In the genomic region with DNA sequence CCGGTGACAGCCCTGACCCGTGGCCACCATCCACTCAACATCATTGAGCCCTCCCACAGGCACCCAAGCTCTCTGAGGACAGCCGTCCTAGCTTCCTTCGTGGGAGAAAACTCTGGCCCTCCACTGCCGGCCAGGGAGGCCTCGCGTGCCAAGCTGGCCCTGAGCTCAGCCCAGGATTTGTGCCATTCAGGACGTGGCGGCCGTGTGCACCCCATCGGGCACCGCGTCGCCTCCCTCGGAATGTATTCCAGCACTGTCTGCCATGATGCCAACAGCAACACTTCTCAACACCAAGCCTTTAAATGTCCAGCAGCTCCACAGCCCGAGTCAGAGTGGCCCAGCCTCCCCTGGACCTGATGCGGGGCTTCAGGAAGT, we compare ENCODE assay signal across 13 cellular contexts. TPM values are rescaled to one million over a fixed set of nuclear protein-coding genes. Genes with fewer than 3 reads are reported as not detected.
DNase-seq lines count a peak whose midpoint lies in the region; ATAC-seq and TF ChIP-seq lines count a peak whose summit lies in the region.
"Had no signal": no experiment of that assay in that cellular context is flagged by ENCODE, and none has a peak within 500 bp of the region (broad histone marks: within the 10 kb centered on the region; RNA-seq: fewer than 3 reads in every experiment).

No MANE protein-coding gene starts in this region.

- peaks cover 6% of the 10 kb centered on the region for H3K27me3 Mint-ChIP-seq in activated CD4-positive, alpha-beta memory T cell treated with anti-CD3 and anti-CD28 coated beads, Interleukin-2, amount 10 ng/mL, durations not matched to agents 7 days and 5 days

- H2AFZ ChIP-seq in SK-N-SH (ENCODE audit: low read depth): no peak overlapping the region

- TF ChIP-seq EP300 in SK-N-SH (IDR thresholded peaks at IDR 0.05; ENCODE audit: borderline replicate concordance in 1 of 2, low read depth in 1 of 2, low read length in 1 of 2): no peak
- TF ChIP-seq EP300 in ovary (IDR thresholded peaks at IDR 0.05): no peak

- no peaks in the 10 kb centered on the region for H3K9me2 ChIP-seq in SK-N-SH

- intact Hi-C loops in ovary (cut with DNase I): no loop called here

- H3K4me2 ChIP-seq in SK-N-SH: peak overlapping the region; percentile 77

- peak overlapping the region in 1 of 2 experiments; percentile 91; a peak in 2 of 4 replicates for H3K27ac ChIP-seq in SK-N-SH (ENCODE audit: low read depth in 2 of 2, low read length in 1 of 2)
- H3K27ac ChIP-seq in ovary: peak overlapping the region; percentile 43 to 76
- H3K27ac ChIP-seq in urinary bladder (ENCODE audit: low read depth): peak overlapping the region; percentile 11
- H3K27ac ChIP-seq: 22Rv1 had no signal

- H3K4me1 ChIP-seq in SK-N-SH (ENCODE audit: control insufficient read depth in 1 of 2, insufficient read depth in 2 of 2, low read depth in 1 of 2, low read length in 1 of 2): peaks cover 12 to 14% of the 10 kb centered on the region in 2 experiments; a peak in 3 of 4 replicates
- peaks cover 39% of the 10 kb centered on the region for H3K4me1 ChIP-seq in ovary (ENCODE audit: insufficient read depth)
- H3K4me1 ChIP-seq in urinary bladder (ENCODE audit: insufficient read depth): no peaks in the 10 kb centered on the region

- H3K27me3 ChIP-seq in SK-N-SH (ENCODE audit: insufficient read depth) (no peaks in the 10 kb centered on the region), ovary (no peaks in the 10 kb centered on the region)

- no peaks in the 10 kb centered on the region for H3K4me1 Mint-ChIP-seq in activated CD4-positive, alpha-beta memory T cell treated with anti-CD3 and anti-CD28 coated beads, Interleukin-2, amount 10 ng/mL, durations not matched to agents 7 days and 5 days

- H3K9me3 Mint-ChIP-seq in activated CD4-positive, alpha-beta memory T cell treated with anti-CD3 and anti-CD28 coated beads, Interleukin-2, amount 10 ng/mL, durations not matched to agents 7 days and 5 days: no peaks in the 10 kb centered on the region

- no peaks in the 10 kb centered on the region for H4K20me1 ChIP-seq in SK-N-SH (ENCODE audit: insufficient read depth)

- no peaks in the 10 kb centered on the region for H3K36me3 Mint-ChIP-seq in activated CD4-positive, alpha-beta memory T cell treated with anti-CD3 and anti-CD28 coated beads, Interleukin-2, amount 10 ng/mL, durations not matched to agents 7 days and 5 days (ENCODE audit: low read depth)

- H3F3A ChIP-seq in SK-N-SH (replicated peaks; ENCODE audit: insufficient read depth): peaks cover 9% of the 10 kb centered on the region

- ATAC-seq in SK-N-SH treated with all-trans-retinoic acid at 6 μM for 48 hours (no peak), GM18861 (IDR thresholded peaks at IDR 0.05; ENCODE audit: unreplicated experiment) (no peak)

- no peak overlapping the region for H3K4me3 Mint-ChIP-seq in activated CD4-positive, alpha-beta memory T cell treated with anti-CD3 and anti-CD28 coated beads, Interleukin-2, amount 10 ng/mL, durations not matched to agents 7 days and 5 days

- TF ChIP-seq CTCF in SK-N-SH (IDR thresholded peaks at IDR 0.05) (no peak), fibroblast of the aortic adventitia (IDR thresholded peaks at IDR 0.05; ENCODE audit: insufficient read depth, low read length) (no peak), ovary (IDR thresholded peaks at IDR 0.05) (no peak)

- 90% methylated on average over 17 of the region's 17 CpGs for WGBS in SK-N-SH (ENCODE audit: low lambda C conversion rate)
- 60 to 73% (median 71%) methylated on average over 17 of the region's 17 CpGs for WGBS in ovary, 3 donors
- WGBS in urinary bladder: 77% methylated on average over 17 of the region's 17 CpGs

- no peak for TF ChIP-seq RAD21 in SK-N-SH (IDR thresholded peaks at IDR 0.05; ENCODE audit: low read length)

- no peak overlapping the region for H3K4me3 ChIP-seq in SK-N-SH (ENCODE audit: low read depth in 2 of 2, low read length in 1 of 2)
- H3K4me3 ChIP-seq in fibroblast of the aortic adventitia (ENCODE audit: low read depth, low read length): peak overlapping the region; percentile 38
- H3K4me3 ChIP-seq in ovary: peak overlapping the region; percentile 5
- no peak overlapping the region for H3K4me3 ChIP-seq in urinary bladder (ENCODE audit: low read depth, low read length)

- H3K9me3 ChIP-seq in SK-N-SH (no peaks in the 10 kb centered on the region), ovary (no peaks in the 10 kb centered on the region)

- CTCF ChIA-PET in SK-N-SH (lab: Yijun Ruan, JAX): no interaction called here
- CTCF ChIA-PET in HEK293T (lab: Yijun Ruan, JAX): no interaction called here
- CTCF ChIA-PET in activated CD4-positive, alpha-beta memory T cell treated with anti-CD3 and anti-CD28 coated beads, Interleukin-2, amount 10 ng/mL, durations not matched to agents 7 days and 5 days (lab: Charles Lee): no interaction called here

- peak overlapping the region; percentile 64 for H3K9ac ChIP-seq in SK-N-SH

- H3K79me2 ChIP-seq in SK-N-SH (ENCODE audit: insufficient read depth): peaks cover 17% of the 10 kb centered on the region; the same call in 1 of the 2 replicates

- TF ChIP-seq POLR2A in ovary (IDR thresholded peaks at IDR 0.05): no peak

- no peak overlapping the region for H3K27ac Mint-ChIP-seq in activated CD4-positive, alpha-beta memory T cell treated with anti-CD3 and anti-CD28 coated beads, Interleukin-2, amount 10 ng/mL, durations not matched to agents 7 days and 5 days

- no peak for DNase-seq in SK-N-SH
- no peak for DNase-seq in fibroblast of the aortic adventitia (ENCODE audit: low read depth)
- DNase-seq in ovary: no peak
- DNase-seq in HEK293T (ENCODE audit: extremely low spot score): no peak
- DNase-seq in activated CD4-positive, alpha-beta memory T cell treated with anti-CD3 and anti-CD28 coated beads, Interleukin-2, amount 10 ng/mL, durations not matched to agents 7 days and 5 days: no peak
- DNase-seq: activated CD4-positive, alpha-beta T cell treated with anti-CD3 and anti-CD28 coated beads for 48 hours; activated gamma-delta T cell; DMS53; NCI-H69 had no signal

- POLR2A ChIA-PET in SK-N-SH (lab: Yijun Ruan, JAX): no interaction called here
- POLR2A ChIA-PET in HEK293T (lab: Yijun Ruan, JAX): no interaction called here
- POLR2A ChIA-PET in activated CD4-positive, alpha-beta memory T cell treated with anti-CD3 and anti-CD28 coated beads, Interleukin-2, amount 10 ng/mL, durations not matched to agents 7 days and 5 days (lab: Charles Lee): no interaction called here

- H3K36me3 ChIP-seq in SK-N-SH (replicated peaks in 1 of 2; ENCODE audit: control insufficient read depth in 1 of 2, insufficient read depth in 2 of 2, low read length in 1 of 2): no peaks in the 10 kb centered on the region
- no peaks in the 10 kb centered on the region for H3K36me3 ChIP-seq in ovary
- no peaks in the 10 kb centered on the region for H3K36me3 ChIP-seq in urinary bladder (ENCODE audit: insufficient read depth)

TF ChIP-seq in SK-N-SH, 30 proteins besides CTCF, POLR2A, EP300 and RAD21 (continues in another document):
- TF ChIP-seq CHD2 (IDR thresholded peaks at IDR 0.05; ENCODE audit: low read length, partially characterized antibody) (no peak), EZH2phosphoT487 (IDR thresholded peaks at IDR 0.05; ENCODE audit: borderline replicate concordance, low read depth) (no peak)
- TF ChIP-seq, protein P1, sequence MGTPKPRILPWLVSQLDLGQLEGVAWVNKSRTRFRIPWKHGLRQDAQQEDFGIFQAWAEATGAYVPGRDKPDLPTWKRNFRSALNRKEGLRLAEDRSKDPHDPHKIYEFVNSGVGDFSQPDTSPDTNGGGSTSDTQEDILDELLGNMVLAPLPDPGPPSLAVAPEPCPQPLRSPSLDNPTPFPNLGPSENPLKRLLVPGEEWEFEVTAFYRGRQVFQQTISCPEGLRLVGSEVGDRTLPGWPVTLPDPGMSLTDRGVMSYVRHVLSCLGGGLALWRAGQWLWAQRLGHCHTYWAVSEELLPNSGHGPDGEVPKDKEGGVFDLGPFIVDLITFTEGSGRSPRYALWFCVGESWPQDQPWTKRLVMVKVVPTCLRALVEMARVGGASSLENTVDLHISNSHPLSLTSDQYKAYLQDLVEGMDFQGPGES (IDR thresholded peaks at IDR 0.05; ENCODE audit: low read depth, low read length): no peak

TF ChIP-seq in HEK293T, 16 proteins besides CTCF, POLR2A, EP300 and RAD21:
- no peak for TF ChIP-seq FOXA1 (IDR thresholded peaks at IDR 0.05)
- no peak for TF ChIP-seq LEF1 (IDR thresholded peaks at IDR 0.05; ENCODE audit: borderline replicate concordance)
- TF ChIP-seq CTBP1 (IDR thresholded peaks at IDR 0.05; ENCODE audit: borderline replicate concordance): no peak
- TF ChIP-seq NFRKB (IDR thresholded peaks at IDR 0.05): no peak
- TF ChIP-seq ELF4 (IDR thresholded peaks at IDR 0.05): no peak
- no peak for TF ChIP-seq SP1 (IDR thresholded peaks at IDR 0.05)
- TF ChIP-seq PKNOX1 (IDR thresholded peaks at IDR 0.05): no peak
- no peak for TF ChIP-seq TARDBP (IDR thresholded peaks at IDR 0.05)
- no peak for TF ChIP-seq ARNT (IDR thresholded peaks at IDR 0.05)
- TF ChIP-seq HDGF (IDR thresholded peaks at IDR 0.05; ENCODE audit: borderline replicate concordance): no peak
- no peak for TF ChIP-seq ZNF384 (IDR thresholded peaks at IDR 0.05)
- TF ChIP-seq FOXM1 (IDR thresholded peaks at IDR 0.05; ENCODE audit: borderline replicate concordance): no peak
- TF ChIP-seq SUZ12 (IDR thresholded peaks at IDR 0.05): no peak
- TF ChIP-seq FOXK2 (IDR thresholded peaks at IDR 0.05): no peak

RNA-seq across cellular contexts. Expression of gene ZNF516, which starts 35.7 kb away (rescaled TPM):
- polyA plus RNA-seq in SK-N-SH (2012; rRNA removed) (3.4 and 4.4 TPM in 2 replicates), ovary (10 to 100 TPM; 13.5 to 25.4 TPM), urinary bladder (16.1 TPM)
- polyA plus RNA-seq in SK-N-SH (2012; cell fraction: cytosol; rRNA removed): 2.8 and 2.9 TPM in 2 replicates
- polyA plus RNA-seq in SK-N-SH (2012; cell fraction: nucleus; rRNA removed): 10.3 and 10.8 TPM in 2 replicates
- total RNA-seq in fibroblast of the aortic adventitia (ENCODE audit: low replicate concordance) (10.8 and 21.9 TPM in 2 replicates), ovary (100 to 1,000 TPM in 3 of 7 donors, 10 to 100 TPM in 4; 44.9 to 110 (median 99.9) TPM), urinary bladder (30.5 TPM)
- 1 to 10 TPM; 3.9 to 5.0 TPM for total RNA-seq in activated CD4-positive, alpha-beta memory T cell treated with anti-CD3 and anti-CD28 coated beads, Interleukin-2, amount 10 ng/mL, durations not matched to agents 7 days and 5 days

Comparison
In these comparisons a context has a peak if more than half of its experiments do, and no peak if none do; other contexts are left out.
1. H3K4me3 ChIP-seq: peak in fibroblast of the aortic adventitia (single experiment) and ovary (single experiment); none in SK-N-SH (0 of 2) and urinary bladder (single experiment).